Comparison of ENCODE assay signal across 10 cellular contexts in genomic region chr1:116881879-116882520, GRCh38. TPM values are rescaled to one million over a fixed set of nuclear protein-coding genes. Genes with fewer than 3 reads are reported as not detected.
A peak's percentile ranks its signal among the peaks of the same experiment; 100 is the strongest.
DNase-seq lines count a peak whose midpoint lies in the region; ATAC-seq, FAIRE-seq and TF ChIP-seq lines count a peak whose summit lies in the region.
"Had no signal": no experiment of that assay in that cellular context is flagged by ENCODE, and none has a peak within 500 bp of the region (broad histone marks: within the 10 kb centered on the region; RNA-seq: fewer than 3 reads in every experiment).

No MANE protein-coding gene starts in this region.

- no peak for TF ChIP-seq POLR2A in transverse colon (IDR thresholded peaks at IDR 0.05)

- H3K9me3 Mint-ChIP-seq in astrocyte (ENCODE audit: unreplicated experiment): no peaks in the 10 kb centered on the region
- H3K9me3 Mint-ChIP-seq: effector memory CD8-positive, alpha-beta T cell; stimulated activated naive B cell treated with anti-CD40 and anti-IgM and Interleukin-4, amounts not matched to agents 10 μg/mL and 1 μg/mL and 100 μg/mL, for 72 hours had no signal

- no peaks in the 10 kb centered on the region for H4K20me1 ChIP-seq in astrocyte (ENCODE audit: insufficient read depth, low read length)

- peaks cover 32% of the 10 kb centered on the region for H3K4me1 ChIP-seq in astrocyte (ENCODE audit: insufficient read depth, low read length)
- peaks cover 7 to 22% (median 11%) of the 10 kb centered on the region in 4 donors for H3K4me1 ChIP-seq in transverse colon

- TF ChIP-seq EP300 in transverse colon (IDR thresholded peaks at IDR 0.05; ENCODE audit: low read depth): no peak

- H3K79me2 ChIP-seq in astrocyte (ENCODE audit: insufficient read depth, low read length): no peaks in the 10 kb centered on the region

- H3K27ac ChIP-seq in astrocyte (ENCODE audit: low read depth, low read length) (no peak overlapping the region), transverse colon (peak overlapping the region; percentile 41 to 63 (median 56))

- no peaks in the 10 kb centered on the region for H3K36me3 Mint-ChIP-seq in astrocyte (ENCODE audit: low read depth, unreplicated experiment)
- H3K36me3 Mint-ChIP-seq: stimulated activated naive B cell treated with anti-CD40 and anti-IgM and Interleukin-4, amounts not matched to agents 10 μg/mL and 1 μg/mL and 100 μg/mL, for 72 hours had no signal

- no peak overlapping the region for H2AFZ ChIP-seq in astrocyte (ENCODE audit: low read depth, low read length)

- H3K27ac Mint-ChIP-seq in astrocyte (ENCODE audit: unreplicated experiment): peak overlapping the region; percentile 38
- H3K27ac Mint-ChIP-seq: effector memory CD8-positive, alpha-beta T cell; stimulated activated naive B cell treated with anti-CD40 and anti-IgM and Interleukin-4, amounts not matched to agents 10 μg/mL and 1 μg/mL and 100 μg/mL, for 72 hours had no signal

- in situ Hi-C loops in GM13976 (cut with MboI; ENCODE audit: low sequenced_read_pairs, unreplicated experiment) (no loop called here), transverse colon (cut with MboI; ENCODE audit: low pct_ligation_motif_present in 1 of 4, low pct_unique_long_range_greater_than_20kb in 1 of 4, low sequenced_read_pairs in 3 of 4) (no loop called here)

- H3K27me3 ChIP-seq in astrocyte (ENCODE audit: insufficient read depth, low read length): no peaks in the 10 kb centered on the region
- H3K27me3 ChIP-seq in transverse colon: no peaks in the 10 kb centered on the region

- no peak overlapping the region for H3K4me2 ChIP-seq in astrocyte (ENCODE audit: low read length)

- H3K4me1 Mint-ChIP-seq in astrocyte (ENCODE audit: low read depth, unreplicated experiment): peaks cover 23% of the 10 kb centered on the region
- H3K4me1 Mint-ChIP-seq: stimulated activated naive B cell treated with anti-CD40 and anti-IgM and Interleukin-4, amounts not matched to agents 10 μg/mL and 1 μg/mL and 100 μg/mL, for 72 hours had no signal

- WGBS in transverse colon (ENCODE audit: low coverage in 1 of 2), 2 donors: 64 to 82% methylated on average over 2 to 9 of the region's 9 CpGs

- no peak overlapping the region for H3K4me3 ChIP-seq in astrocyte (ENCODE audit: insufficient read depth, low read depth, low read length)
- H3K4me3 ChIP-seq in transverse colon: no peak overlapping the region

- no peaks in the 10 kb centered on the region for H3K27me3 Mint-ChIP-seq in astrocyte (ENCODE audit: low read depth, unreplicated experiment)
- H3K27me3 Mint-ChIP-seq: effector memory CD8-positive, alpha-beta T cell; stimulated activated naive B cell treated with anti-CD40 and anti-IgM and Interleukin-4, amounts not matched to agents 10 μg/mL and 1 μg/mL and 100 μg/mL, for 72 hours had no signal

- FAIRE-seq in astrocyte (lab: Jason Lieb, UNC): no peak

- H3K9ac ChIP-seq in astrocyte (ENCODE audit: low read length): no peak overlapping the region

- H3K36me3 ChIP-seq in astrocyte (ENCODE audit: insufficient read depth, low read length): no peaks in the 10 kb centered on the region
- H3K36me3 ChIP-seq in transverse colon: no peaks in the 10 kb centered on the region

- H3K4me3 Mint-ChIP-seq in astrocyte (ENCODE audit: unreplicated experiment): no peak overlapping the region
- H3K4me3 Mint-ChIP-seq: effector memory CD8-positive, alpha-beta T cell; stimulated activated naive B cell treated with anti-CD40 and anti-IgM and Interleukin-4, amounts not matched to agents 10 μg/mL and 1 μg/mL and 100 μg/mL, for 72 hours had no signal

- no peak for ATAC-seq in HG02970 (IDR thresholded peaks at IDR 0.05; ENCODE audit: low FRiP score, unreplicated experiment)
- ATAC-seq in HG03139 (IDR thresholded peaks at IDR 0.05; ENCODE audit: unreplicated experiment): no peak
- ATAC-seq: effector memory CD8-positive, alpha-beta T cell had no signal

- no peaks in the 10 kb centered on the region for H3K9me3 ChIP-seq in astrocyte (ENCODE audit: insufficient read depth, low read depth, low read length)
- no peaks in the 10 kb centered on the region for H3K9me3 ChIP-seq in transverse colon

- no peak for TF ChIP-seq CTCF in GM13976 (IDR thresholded peaks at IDR 0.05; ENCODE audit: borderline replicate concordance, control extremely low read depth, extremely low read depth, insufficient read depth, missing control alignments)
- no peak for TF ChIP-seq CTCF in astrocyte (IDR thresholded peaks at IDR 0.05; ENCODE audit: insufficient read depth, low read depth, low read length)
- peak in 4 of 5 experiments; percentile 16 to 39 (median 26) for TF ChIP-seq CTCF in transverse colon (IDR thresholded peaks at IDR 0.05)

- DNase-seq in AG08396 (ENCODE audit: low spot score) (peak; percentile 38), GM13976 (ENCODE audit: low spot score) (peak; percentile 59), NOMO-1 treated with dmso at 0.1 percent for 144 hours (lab: John Stamatoyannopoulos, UW; ENCODE audit: unreplicated experiment) (peak; percentile 86), astrocyte (ENCODE audit: low read depth) (peak; percentile 62), iris pigment epithelial cell (ENCODE audit: low read depth) (peak; percentile 56), transverse colon (peak; percentile 30)
- DNase-seq: stimulated activated naive B cell treated with anti-CD40 and anti-IgM and Interleukin-4, amounts not matched to agents 10 μg/mL and 1 μg/mL and 100 μg/mL, for 72 hours had no signal

- intact Hi-C loops in transverse colon (cut with DNase I; ENCODE audit: low total_unique reads): no loop called here

RNA-seq across cellular contexts. Expression of gene PTGFRN, which starts 27.7 kb away (rescaled TPM):
- total RNA-seq in astrocyte (157 and 213 TPM in 2 replicates), transverse colon (10 to 100 TPM; 39.6 to 98.9 (median 73.9) TPM)

Comparison
In these comparisons a context has a peak if more than half of its experiments do, and no peak if none do; other contexts are left out.
1. DNase-seq: peak in every context shown above with its lines; median percentile 86 in NOMO-1 treated with dmso at 0.1 percent for 144 hours; 62 in astrocyte; 59 in GM13976; 56 in iris pigment epithelial cell; 38 in AG08396; 30 in transverse colon.
2. CTCF ChIP-seq: peak in transverse colon (4 of 5); none in GM13976 (single experiment) and astrocyte (single experiment).